In the genomic region with DNA sequence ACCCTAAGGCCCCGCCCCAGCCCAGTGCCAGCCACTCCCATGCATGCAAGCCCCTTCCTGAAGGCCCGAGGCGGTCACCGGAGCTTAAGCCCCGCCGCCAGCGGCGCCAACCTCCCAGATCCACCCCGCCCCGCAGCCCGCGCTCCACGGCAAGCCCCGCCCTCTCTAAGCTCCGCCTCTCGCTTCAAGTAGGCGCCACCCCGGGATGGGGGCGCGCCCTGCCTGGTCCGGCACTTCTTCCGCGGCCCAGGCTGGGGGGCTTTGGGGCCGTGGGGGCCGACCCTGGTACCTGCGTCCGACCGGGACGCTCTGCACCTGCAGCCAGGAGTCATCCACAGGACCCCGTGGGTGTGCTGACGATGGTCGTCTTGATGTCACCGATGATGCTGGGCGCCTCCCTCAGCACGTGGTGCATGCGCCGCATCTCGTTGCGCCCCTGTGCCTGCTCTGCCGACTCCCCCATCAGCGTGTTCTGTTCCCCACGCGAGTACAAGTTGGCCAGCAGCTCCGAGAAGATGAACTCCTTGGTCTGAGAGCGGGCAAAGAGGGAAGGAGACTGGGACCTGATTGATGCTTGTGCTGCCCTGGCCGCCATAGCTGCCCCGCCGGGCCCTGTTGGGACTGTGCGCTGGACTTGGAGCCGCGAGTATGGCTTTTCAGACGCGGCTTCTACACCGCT, we compare ENCODE assay signal across 8 cellular contexts. TPM values are rescaled to one million over a fixed set of nuclear protein-coding genes. Genes with fewer than 3 reads are reported as not detected.
DNase-seq lines count a peak whose midpoint lies in the region; TF ChIP-seq lines count a peak whose summit lies in the region.

No MANE protein-coding gene starts in this region.

- H3K4me1 Mint-ChIP-seq in neural crest cell: peaks cover 25% of the 10 kb centered on the region
- H3K4me1 Mint-ChIP-seq in stimulated activated naive CD8-positive, alpha-beta T cell treated with anti-CD3 and anti-CD28 coated beads, Interleukin-15, Interleukin-2, amounts not matched to agents 100 ng/mL and 50 ng/mL, for 24 hours (ENCODE audit: low read depth): peaks cover 15% of the 10 kb centered on the region

- peaks cover 2% of the 10 kb centered on the region for H3K36me3 ChIP-seq in H7 (replicated peaks; ENCODE audit: control insufficient read depth, insufficient read depth, low read length)

- H3K4me3 Mint-ChIP-seq in neural crest cell: peak overlapping the region; percentile 73
- peak overlapping the region; percentile 84 for H3K4me3 Mint-ChIP-seq in stimulated activated naive CD8-positive, alpha-beta T cell treated with anti-CD3 and anti-CD28 coated beads, Interleukin-15, Interleukin-2, amounts not matched to agents 100 ng/mL and 50 ng/mL, for 24 hours

- peaks cover 8% of the 10 kb centered on the region for H3K9me3 Mint-ChIP-seq in neural crest cell
- no peaks in the 10 kb centered on the region for H3K9me3 Mint-ChIP-seq in stimulated activated naive CD8-positive, alpha-beta T cell treated with anti-CD3 and anti-CD28 coated beads, Interleukin-15, Interleukin-2, amounts not matched to agents 100 ng/mL and 50 ng/mL, for 24 hours

- H3K36me3 Mint-ChIP-seq in neural crest cell (ENCODE audit: low read depth): no peaks in the 10 kb centered on the region
- no peaks in the 10 kb centered on the region for H3K36me3 Mint-ChIP-seq in stimulated activated naive CD8-positive, alpha-beta T cell treated with anti-CD3 and anti-CD28 coated beads, Interleukin-15, Interleukin-2, amounts not matched to agents 100 ng/mL and 50 ng/mL, for 24 hours (ENCODE audit: low read depth)

- H3K4me3 ChIP-seq in H7 (ENCODE audit: insufficient read depth, low read depth, low read length): peak overlapping the region; percentile 76

- no peak overlapping the region for H3K27ac Mint-ChIP-seq in neural crest cell (ENCODE audit: unreplicated experiment)
- no peak overlapping the region for H3K27ac Mint-ChIP-seq in stimulated activated naive CD8-positive, alpha-beta T cell treated with anti-CD3 and anti-CD28 coated beads, Interleukin-15, Interleukin-2, amounts not matched to agents 100 ng/mL and 50 ng/mL, for 24 hours

- DNase-seq in Daoy (ENCODE audit: low read depth): peak; percentile 95
- peak; percentile 100 for DNase-seq in H7
- peak; percentile 92 for DNase-seq in M059J (ENCODE audit: low read depth)
- DNase-seq in SHP77 (lab: John Stamatoyannopoulos, UW): peak; percentile 58 to 87
- peak; percentile 95 for DNase-seq in activated effector memory CD4-positive, alpha-beta T cell treated with anti-CD3 and anti-CD28 coated beads, Interleukin-2, amount 50 U/mL, for 16 hours
- DNase-seq in fibroblast of the conjunctiva (ENCODE audit: low read depth): peak; percentile 86
- DNase-seq in neural crest cell (ENCODE audit: low read depth, low spot score): peak; percentile 91

- H3K27me3 Mint-ChIP-seq in neural crest cell (ENCODE audit: low read depth): peaks cover 15% of the 10 kb centered on the region
- peaks cover 22% of the 10 kb centered on the region for H3K27me3 Mint-ChIP-seq in stimulated activated naive CD8-positive, alpha-beta T cell treated with anti-CD3 and anti-CD28 coated beads, Interleukin-15, Interleukin-2, amounts not matched to agents 100 ng/mL and 50 ng/mL, for 24 hours

- peaks cover 10% of the 10 kb centered on the region for H3K27me3 ChIP-seq in H7 (ENCODE audit: control insufficient read depth, insufficient read depth, low read length)

- no peak for TF ChIP-seq CTCF in neural crest cell (conservative IDR thresholded peaks at IDR 0.05)

RNA-seq across cellular contexts. Expression of a gene that starts 26.1 kb away (rescaled TPM):
- total RNA-seq in Daoy (2014; rRNA removed; shearing (Covaris generic)): 21.2 and 24.7 TPM in 2 replicates
- 4.3 and 5.0 TPM in 2 replicates for total RNA-seq in H7 (2014; rRNA removed; shearing (Covaris generic))
- 3.4 and 8.2 TPM in 2 replicates for total RNA-seq in M059J (2014; rRNA removed; shearing (Covaris generic))
- total RNA-seq in neural crest cell: 5.3 and 5.4 TPM in 2 replicates

Comparison
In these comparisons a context has a peak if more than half of its experiments do, and no peak if none do; other contexts are left out.
1. Peak in every context shown above with its lines: DNase-seq and H3K4me3 ChIP-seq.